In the genomic region with DNA sequence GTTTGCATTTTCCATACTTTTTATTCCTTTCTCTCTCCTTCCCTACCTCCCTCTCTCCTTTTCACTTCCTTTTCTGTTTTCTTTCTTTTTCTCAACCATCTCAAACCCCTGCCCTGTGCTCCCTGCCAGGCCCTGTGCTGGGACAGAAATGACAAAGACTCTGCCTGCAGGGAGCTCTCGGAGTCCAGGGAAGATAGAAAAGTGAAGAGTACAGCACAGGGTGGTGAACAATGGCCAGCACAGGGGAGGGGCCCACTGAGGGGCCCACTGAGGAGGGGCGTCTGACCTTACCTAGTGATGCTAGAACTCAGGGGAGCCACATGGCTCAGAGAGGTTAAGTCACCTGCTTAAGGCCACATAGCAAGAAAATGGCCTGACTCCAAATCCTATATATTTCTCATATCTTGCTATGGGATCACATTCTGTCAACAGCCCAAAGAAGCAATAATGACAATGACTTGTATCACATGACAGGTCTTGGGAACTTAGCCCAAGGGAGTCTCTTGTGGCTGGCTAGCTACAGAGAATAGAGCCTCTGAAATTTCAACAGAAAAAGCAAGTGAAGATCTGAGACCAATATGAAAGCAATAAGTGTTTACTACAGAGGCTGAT, we compare ENCODE assay signal across 19 cellular contexts. TPM values are rescaled to one million over a fixed set of nuclear protein-coding genes. Genes with fewer than 3 reads are reported as not detected.
A peak's percentile ranks its signal among the peaks of the same experiment; 100 is the strongest.
DNase-seq lines count a peak whose midpoint lies in the region; ATAC-seq and TF ChIP-seq lines count a peak whose summit lies in the region.
"Had no signal": no experiment of that assay in that cellular context is flagged by ENCODE, and none has a peak within 500 bp of the region (broad histone marks: within the 10 kb centered on the region; RNA-seq: fewer than 3 reads in every experiment).

No MANE protein-coding gene starts in this region.

- no peak for TF ChIP-seq POLR2A in breast epithelium (IDR thresholded peaks at IDR 0.05)

- no peaks in the 10 kb centered on the region for H3K9me3 Mint-ChIP-seq in MCF 10A (ENCODE audit: unreplicated experiment)
- H3K9me3 Mint-ChIP-seq in activated CD8-positive, alpha-beta memory T cell treated with anti-CD3 and anti-CD28 coated beads, Interleukin-2, amount 10 ng/mL, durations not matched to agents 7 days and 5 days (ENCODE audit: low read depth) = peaks cover 2% of the 10 kb centered on the region
- H3K9me3 Mint-ChIP-seq in neural progenitor cell = peaks cover 3% of the 10 kb centered on the region
- H3K9me3 Mint-ChIP-seq: HFFc6 had no signal

- POLR2A ChIA-PET in MCF 10A (lab: Yijun Ruan, JAX) = no interaction called here

- H3K27me3 Mint-ChIP-seq in MCF 10A (ENCODE audit: insufficient read depth, unreplicated experiment) (no peaks in the 10 kb centered on the region), neural progenitor cell (ENCODE audit: insufficient read depth, low read depth) (peaks cover 25% of the 10 kb centered on the region)
- peaks cover 17% of the 10 kb centered on the region for H3K27me3 Mint-ChIP-seq in activated CD8-positive, alpha-beta memory T cell treated with anti-CD3 and anti-CD28 coated beads, Interleukin-2, amount 10 ng/mL, durations not matched to agents 7 days and 5 days

- no TSS peak for BruUV-seq in MCF 10A (replicated peaks; lab: Mats Ljungman, UMichigan)

- H3K4me3 Mint-ChIP-seq in MCF 10A (ENCODE audit: unreplicated experiment) = no peak overlapping the region
- no peak overlapping the region for H3K4me3 Mint-ChIP-seq in activated CD8-positive, alpha-beta memory T cell treated with anti-CD3 and anti-CD28 coated beads, Interleukin-2, amount 10 ng/mL, durations not matched to agents 7 days and 5 days
- no peak overlapping the region for H3K4me3 Mint-ChIP-seq in neural progenitor cell
- H3K4me3 Mint-ChIP-seq: CD4-positive, CD25-positive, alpha-beta regulatory T cell; HFFc6 had no signal

- no peak for TF ChIP-seq CTCF in breast epithelium (IDR thresholded peaks at IDR 0.05)
- no peak for TF ChIP-seq CTCF in MCF 10A (IDR thresholded peaks at IDR 0.05; ENCODE audit: unreplicated experiment)
- no peak for TF ChIP-seq CTCF in neural progenitor cell (IDR thresholded peaks at IDR 0.05)

- no peaks in the 10 kb centered on the region for H4K20me1 ChIP-seq in neural progenitor cell (ENCODE audit: low read depth)

- peaks cover 18% of the 10 kb centered on the region for H3F3A ChIP-seq in neural progenitor cell (ENCODE audit: low read depth)

- H3K4me3 ChIP-seq in breast epithelium (no peak overlapping the region), neural progenitor cell (no peak overlapping the region)
- H3K4me3 ChIP-seq: SJCRH30 had no signal

- no peak overlapping the region for H2AFZ ChIP-seq in neural progenitor cell (replicated peaks)

- H3K36me3 Mint-ChIP-seq in MCF 10A (ENCODE audit: insufficient read depth, unreplicated experiment) = no peaks in the 10 kb centered on the region
- no peaks in the 10 kb centered on the region for H3K36me3 Mint-ChIP-seq in activated CD8-positive, alpha-beta memory T cell treated with anti-CD3 and anti-CD28 coated beads, Interleukin-2, amount 10 ng/mL, durations not matched to agents 7 days and 5 days
- peaks cover 4% of the 10 kb centered on the region for H3K36me3 Mint-ChIP-seq in neural progenitor cell
- H3K36me3 Mint-ChIP-seq: CD4-positive, CD25-positive, alpha-beta regulatory T cell had no signal

- no peaks in the 10 kb centered on the region for H3K36me3 ChIP-seq in breast epithelium
- H3K36me3 ChIP-seq in neural progenitor cell = no peaks in the 10 kb centered on the region
- H3K36me3 ChIP-seq: SJCRH30 had no signal

- H3K27me3 ChIP-seq in breast epithelium (no peaks in the 10 kb centered on the region), neural progenitor cell (no peaks in the 10 kb centered on the region)

- H3K27ac ChIP-seq in breast epithelium (no peak overlapping the region), neural progenitor cell (no peak overlapping the region)
- H3K27ac ChIP-seq: SJCRH30 had no signal

- H3K27ac Mint-ChIP-seq in MCF 10A (ENCODE audit: low read depth, unreplicated experiment) (no peak overlapping the region), neural progenitor cell (peak overlapping the region; percentile 16)
- H3K27ac Mint-ChIP-seq in activated CD8-positive, alpha-beta memory T cell treated with anti-CD3 and anti-CD28 coated beads, Interleukin-2, amount 10 ng/mL, durations not matched to agents 7 days and 5 days = no peak overlapping the region
- H3K27ac Mint-ChIP-seq: HFFc6 had no signal

- H3K4me1 Mint-ChIP-seq in MCF 10A (ENCODE audit: insufficient read depth, unreplicated experiment) (peaks cover 18% of the 10 kb centered on the region), neural progenitor cell (peaks cover 76% of the 10 kb centered on the region)
- H3K4me1 Mint-ChIP-seq in activated CD8-positive, alpha-beta memory T cell treated with anti-CD3 and anti-CD28 coated beads, Interleukin-2, amount 10 ng/mL, durations not matched to agents 7 days and 5 days = peaks cover 43% of the 10 kb centered on the region

- intact Hi-C loops in breast epithelium (cut with DNase I; ENCODE audit: low total_unique reads) = loop anchor here (1.0 kb wide), 1 partner anchor 22 kb away; no protein-coding TSS in a partner anchor
- intact Hi-C loops in MCF 10A (cut with micrococcal nuclease) = no loop called here

- ATAC-seq in activated CD8-positive, alpha-beta memory T cell treated with anti-CD3 and anti-CD28 coated beads, Interleukin-2, amount 10 ng/mL, durations not matched to agents 7 days and 5 days = no peak

- H3K4me1 ChIP-seq in breast epithelium (no peaks in the 10 kb centered on the region), neural progenitor cell (peaks cover 46% of the 10 kb centered on the region)
- H3K4me1 ChIP-seq: Caco-2, SJCRH30 had no signal

- H3K79me2 ChIP-seq in neural progenitor cell (ENCODE audit: low read depth) = no peaks in the 10 kb centered on the region

- H3K9me3 ChIP-seq in breast epithelium (no peaks in the 10 kb centered on the region), neural progenitor cell (ENCODE audit: low read depth) (no peaks in the 10 kb centered on the region)
- H3K9me3 ChIP-seq: Caco-2, SJCRH30 had no signal

- CTCF ChIA-PET in MCF 10A (lab: Yijun Ruan, JAX) = no interaction called here
- CTCF ChIA-PET in activated CD8-positive, alpha-beta memory T cell treated with anti-CD3 and anti-CD28 coated beads, Interleukin-2, amount 10 ng/mL, durations not matched to agents 7 days and 5 days (lab: Charles Lee) = no interaction called here

- no peak overlapping the region for H3K9ac ChIP-seq in neural progenitor cell

- H3K4me2 ChIP-seq in neural progenitor cell = no peak overlapping the region

- DNase-seq in breast epithelium (ENCODE audit: low spot score in 2 of 2) (peak; percentile 10 to 15), MCF 10A (ENCODE audit: unreplicated experiment) (no peak), neural progenitor cell (ENCODE audit: low spot score) (no peak), Kasumi-1 (lab: John Stamatoyannopoulos, UW) (no peak)
- DNase-seq in activated CD8-positive, alpha-beta memory T cell treated with anti-CD3 and anti-CD28 coated beads, Interleukin-2, amount 10 ng/mL, durations not matched to agents 7 days and 5 days = peak; percentile 18
- DNase-seq in activated CD4-positive, alpha-beta T cell treated with anti-CD3 and anti-CD28 coated beads, Interleukin-2, amount 50 U/mL, for 1 hour = no peak
- DNase-seq in stimulated activated CD4-positive, alpha-beta T cell treated with anti-CD3 and anti-CD28 coated beads, Interleukin-2, amount 100 ng/mL, for 48 hours = no peak
- DNase-seq: Caco-2, DMS153, GOT3, HFFc6, MV-4-11, NCI-H1417 treated with DMSO at 0.1 percent for 48 hours, NCI-H1930, NCI-H446, NCI-H69, RPMI8226, SJCRH30 had no signal

RNA-seq across cellular contexts. Expression of a gene that starts 44.3 kb away (rescaled TPM):
- total RNA-seq in breast epithelium (under 1 TPM in 2 of 3 donors, not detected in 1; under 0.01 to 0.15 TPM), MCF 10A (2022) (not detected in 2 replicates), neural progenitor cell (ENCODE audit: low replicate concordance) (0.03 TPM in 1 of 2 replicates, not detected in the other)
- total RNA-seq in activated CD8-positive, alpha-beta memory T cell treated with anti-CD3 and anti-CD28 coated beads, Interleukin-2, amount 10 ng/mL, durations not matched to agents 7 days and 5 days = not detected
- total RNA-seq: Caco-2; CD4-positive, CD25-positive, alpha-beta regulatory T cell; HFFc6; SJCRH30 had no signal

Comparison
In these comparisons a context has a peak if more than half of its experiments do, and no peak if none do; other contexts are left out.
1. DNase-seq: peak in breast epithelium (2 of 2) and activated CD8-positive, alpha-beta memory T cell treated with anti-CD3 and anti-CD28 coated beads, Interleukin-2, amount 10 ng/mL, durations not matched to agents 7 days and 5 days (single experiment); none in MCF 10A (single experiment), neural progenitor cell (single experiment), activated CD4-positive, alpha-beta T cell treated with anti-CD3 and anti-CD28 coated beads, Interleukin-2, amount 50 U/mL, for 1 hour (single experiment), stimulated activated CD4-positive, alpha-beta T cell treated with anti-CD3 and anti-CD28 coated beads, Interleukin-2, amount 100 ng/mL, for 48 hours (0 of 2) and Kasumi-1 (0 of 2).